In the genomic region with DNA sequence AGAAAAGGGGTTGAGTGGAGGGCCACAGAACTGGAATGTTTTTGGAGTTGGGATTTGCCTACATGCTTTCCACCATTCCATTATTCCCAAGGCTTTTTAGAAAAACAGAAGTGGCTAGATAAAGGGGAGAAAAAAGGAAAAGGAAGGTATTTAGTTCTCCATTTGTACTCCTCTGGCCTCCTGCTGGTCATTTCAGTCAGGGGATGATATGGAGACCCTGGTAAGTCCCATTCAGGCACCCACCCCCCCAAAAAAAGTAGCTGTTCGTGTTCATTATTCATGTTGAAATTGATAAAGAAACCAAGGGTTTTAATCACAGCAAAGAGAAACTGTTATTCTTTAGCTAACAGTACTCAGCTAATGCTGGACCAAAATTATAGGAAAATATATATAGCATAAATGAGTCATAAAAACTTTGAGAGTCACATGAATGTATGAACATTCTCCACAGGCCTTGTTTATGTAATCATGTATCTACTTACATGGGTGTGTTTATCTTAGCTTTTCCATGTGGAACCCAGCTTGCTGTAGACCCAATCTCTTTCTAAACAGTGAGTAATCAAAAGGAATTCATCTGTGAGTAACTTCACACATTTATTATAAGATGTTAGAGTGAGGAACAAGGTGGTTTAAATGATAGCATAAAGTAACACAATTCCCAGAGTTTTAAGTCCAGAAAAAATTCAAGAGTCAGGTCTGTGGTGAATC, we compare ENCODE assay signal across 13 cellular contexts.
DNase-seq lines count a peak whose midpoint lies in the region; TF ChIP-seq lines count a peak whose summit lies in the region.
"Had no signal": no experiment of that assay in that cellular context is flagged by ENCODE, and none has a peak within 500 bp of the region (broad histone marks: within the 10 kb centered on the region; RNA-seq: fewer than 3 reads in every experiment).

No MANE protein-coding gene starts in this region.

- H3K4me2 ChIP-seq in smooth muscle cell: peak overlapping the region; percentile 65

- H3K4me3 ChIP-seq in smooth muscle cell: no peak overlapping the region
- no peak overlapping the region for H3K4me3 ChIP-seq in esophagus muscularis mucosa
- H3K4me3 ChIP-seq: gastroesophageal sphincter, SJCRH30 had no signal

- WGBS in smooth muscle cell (ENCODE audit: low lambda C conversion rate): 14% methylated on average over 1 of the region's 1 CpG
- WGBS in esophagus muscularis mucosa: 15% methylated on average over 1 of the region's 1 CpG

- intact Hi-C loops in esophagus muscularis mucosa (cut with DNase I): no loop called here

- peak; percentile 35 for TF ChIP-seq CTCF in smooth muscle cell (IDR thresholded peaks at IDR 0.05; ENCODE audit: borderline replicate concordance, insufficient read depth, poor library complexity, severe bottlenecking)
- no peak for TF ChIP-seq CTCF in esophagus muscularis mucosa (IDR thresholded peaks at IDR 0.05)

- H3K4me1 ChIP-seq in smooth muscle cell (ENCODE audit: low read depth) (peaks cover 2% of the 10 kb centered on the region), esophagus muscularis mucosa (peaks cover 0 to 25% (median 8%) of the 10 kb centered on the region in 4 donors)
- H3K4me1 ChIP-seq: parathyroid adenoma, SJCRH30 had no signal

- peak overlapping the region; percentile 62 for H3K27ac ChIP-seq in smooth muscle cell (ENCODE audit: low read depth)
- no peak overlapping the region for H3K27ac ChIP-seq in esophagus muscularis mucosa (replicated peaks in 1 of 4)
- H3K27ac ChIP-seq: parathyroid adenoma, SJCRH30 had no signal

- H3K27me3 ChIP-seq in smooth muscle cell (ENCODE audit: low read depth): no peaks in the 10 kb centered on the region
- no peaks in the 10 kb centered on the region for H3K27me3 ChIP-seq in esophagus muscularis mucosa
- H3K27me3 ChIP-seq: gastroesophageal sphincter, SJCRH30 had no signal

- no peaks in the 10 kb centered on the region for H3K9me3 ChIP-seq in smooth muscle cell (replicated peaks; ENCODE audit: low read depth)
- peaks cover 0 to 4% (median under 1%) of the 10 kb centered on the region in 4 donors for H3K9me3 ChIP-seq in esophagus muscularis mucosa
- H3K9me3 ChIP-seq: gastroesophageal sphincter, SJCRH30 had no signal

- H3K36me3 ChIP-seq in smooth muscle cell (ENCODE audit: low read depth) (no peaks in the 10 kb centered on the region), esophagus muscularis mucosa (no peaks in the 10 kb centered on the region)
- H3K36me3 ChIP-seq: gastroesophageal sphincter, SJCRH30 had no signal

- H4K20me1 ChIP-seq in smooth muscle cell (ENCODE audit: low read depth): no peaks in the 10 kb centered on the region

- H3K9ac ChIP-seq in smooth muscle cell (ENCODE audit: low read depth): no peak overlapping the region
- H3K9ac ChIP-seq: parathyroid adenoma had no signal

- TF ChIP-seq EP300 in esophagus muscularis mucosa (IDR thresholded peaks at IDR 0.05): no peak

- no peak for TF ChIP-seq POLR2A in esophagus muscularis mucosa (IDR thresholded peaks at IDR 0.05; ENCODE audit: low read depth)

- H2AFZ ChIP-seq in smooth muscle cell (ENCODE audit: low read depth): no peak overlapping the region
- H2AFZ ChIP-seq: parathyroid adenoma had no signal

- H3F3A ChIP-seq in smooth muscle cell (ENCODE audit: low read depth): peaks cover 5% of the 10 kb centered on the region

- DNase-seq in H4 (ENCODE audit: low spot score): peak; percentile 97
- DNase-seq in amniotic epithelial cell (ENCODE audit: low read depth): peak; percentile 23
- peak; percentile 45 for DNase-seq in fibroblast of the conjunctiva (ENCODE audit: low read depth)
- DNase-seq in smooth muscle cell (lab: John Stamatoyannopoulos, UW; ENCODE audit: unreplicated experiment): no peak
- DNase-seq in esophagus muscularis mucosa (ENCODE audit: extremely low spot score): no peak
- no peak for DNase-seq in activated CD4-positive, alpha-beta T cell treated with anti-CD3 and anti-CD28 coated beads, Interleukin-2, amount 50 U/mL, for 4 hours
- DNase-seq in NCI-H128 (lab: John Stamatoyannopoulos, UW; ENCODE audit: unreplicated experiment): no peak
- DNase-seq: activated T-cell treated with anti-CD3 and anti-CD28 coated beads, Interleukin-2, amount 50 U/mL, for 48 hours; NCI-H748 treated with DMSO at 0.1 percent for 48 hours; SJCRH30; stimulated activated naive CD8-positive, alpha-beta T cell treated with anti-CD3 and anti-CD28 coated beads, Interleukin-15, amount 100 ng/mL, for 72 hours had no signal

- H3K79me2 ChIP-seq in smooth muscle cell (ENCODE audit: low read depth): no peaks in the 10 kb centered on the region
- H3K79me2 ChIP-seq: parathyroid adenoma had no signal

Comparison
In these comparisons a context has a peak if more than half of its experiments do, and no peak if none do; other contexts are left out.
1. DNase-seq: peak in H4 (single experiment), amniotic epithelial cell (single experiment) and fibroblast of the conjunctiva (single experiment); none in smooth muscle cell (single experiment), esophagus muscularis mucosa (single experiment), activated CD4-positive, alpha-beta T cell treated with anti-CD3 and anti-CD28 coated beads, Interleukin-2, amount 50 U/mL, for 4 hours (0 of 2) and NCI-H128 (single experiment).